ENCODE assay signal across 1 cellular context in genomic region chr4:10427680-10428079, GRCh38. TPM values are rescaled to one million over a fixed set of nuclear protein-coding genes. Genes with fewer than 3 reads are reported as not detected.
"Had no signal": no experiment of that assay in that cellular context is flagged by ENCODE, and none has a peak within 500 bp of the region (broad histone marks: within the 10 kb centered on the region; RNA-seq: fewer than 3 reads in every experiment).

No MANE protein-coding gene starts in this region.

RNA-seq across cellular contexts. Expression of gene ZNF518B, which starts 29.5 kb away (rescaled TPM):
- total RNA-seq: HT-29 had no signal
